In genomic region chr4:75895744-75896314, GRCh38 we compare ENCODE assay signal across 7 cellular contexts. TPM values are rescaled to one million over a fixed set of nuclear protein-coding genes. Genes with fewer than 3 reads are reported as not detected.
DNase-seq lines count a peak whose midpoint lies in the region; ATAC-seq, FAIRE-seq and TF ChIP-seq lines count a peak whose summit lies in the region.

No MANE protein-coding gene starts in this region.

- peak; percentile 78 for FAIRE-seq in H1 (lab: Jason Lieb, UNC)

- H3K56ac ChIP-seq in H1 (replicated peaks; ENCODE audit: insufficient read length, low read depth, low read length): no peak overlapping the region

- TF ChIP-seq RAD21 in H1 (IDR thresholded peaks at IDR 0.05 in 1 of 2, conservative IDR thresholded peaks at IDR 0.05 in 1 of 2; ENCODE audit: low read depth in 2 of 2, low read length in 2 of 2): peak; percentile 69 to 72
- no peak for TF ChIP-seq RAD21 in neural cell (conservative IDR thresholded peaks at IDR 0.05)

- intact Hi-C loops in head of caudate nucleus (cut with DNase I): no loop called here

- H3K4me1 ChIP-seq in GM23338 (ENCODE audit: insufficient read depth) (no peaks in the 10 kb centered on the region), OCI-LY1 (ENCODE audit: insufficient read depth, low read length, severe bottlenecking) (no peaks in the 10 kb centered on the region), H1 (replicated peaks in 1 of 4; ENCODE audit: control insufficient read depth in 3 of 4, insufficient read depth in 4 of 4, low read length in 3 of 4) (no peaks in the 10 kb centered on the region)

- H3K9me2 ChIP-seq in GM23338 (ENCODE audit: insufficient read depth) (peaks cover 4% of the 10 kb centered on the region; the same call in 1 of the 2 replicates), OCI-LY1 (ENCODE audit: low read depth, low read length) (no peaks in the 10 kb centered on the region), neural cell (ENCODE audit: insufficient read depth, low read length) (no peaks in the 10 kb centered on the region)

- no peak overlapping the region for H3K23ac ChIP-seq in H1 (ENCODE audit: insufficient read length)

- no peak overlapping the region for H2BK12ac ChIP-seq in H1 (ENCODE audit: low read depth, low read length)

- no peak overlapping the region for H3K4me3 ChIP-seq in GM23338
- H3K4me3 ChIP-seq in OCI-LY1 (ENCODE audit: low read depth, low read length, poor library complexity, severe bottlenecking): no peak overlapping the region
- no peak overlapping the region for H3K4me3 ChIP-seq in H1 (ENCODE audit: extremely low read depth in 1 of 4, insufficient read depth in 2 of 4, low read depth in 3 of 4, low read length in 4 of 4)
- no peak overlapping the region for H3K4me3 ChIP-seq in neural cell (ENCODE audit: low read length)

- no peak overlapping the region for H2BK15ac ChIP-seq in H1 (ENCODE audit: low read length)

- TF ChIP-seq CTCF in GM23338 (conservative IDR thresholded peaks at IDR 0.05; ENCODE audit: low read depth in 2 of 2) (peak; percentile 79 to 81), OCI-LY1 (IDR thresholded peaks at IDR 0.05; ENCODE audit: low read length) (peak; percentile 69), H1 (IDR thresholded peaks at IDR 0.05; ENCODE audit: control extremely low read depth in 1 of 3, insufficient read depth in 1 of 3, low read depth in 1 of 3, low read length in 3 of 3) (peak; percentile 17 to 71 (median 64); a peak in 3 of 4 replicates), neural cell (IDR thresholded peaks at IDR 0.05; ENCODE audit: poor library complexity, severe bottlenecking) (peak; percentile 26)

- no peak overlapping the region for H2AK5ac ChIP-seq in H1 (ENCODE audit: low read depth, low read length)

- H3K18ac ChIP-seq in H1 (ENCODE audit: extremely low read depth, low read length): peak overlapping the region; percentile 25; the same call in 1 of the 2 replicates

- no peak overlapping the region for H4K8ac ChIP-seq in H1 (ENCODE audit: extremely low read depth, insufficient read depth, low read length)

- H4K91ac ChIP-seq in H1 (replicated peaks; ENCODE audit: insufficient read length, low read length): no peak overlapping the region

- peaks cover 15% of the 10 kb centered on the region for H3K36me3 Mint-ChIP-seq in GM23338 (ENCODE audit: low read depth)

- H3K36me3 ChIP-seq in GM23338 (ENCODE audit: insufficient read depth) (peaks cover 6% of the 10 kb centered on the region), OCI-LY1 (ENCODE audit: insufficient read depth, low read length) (no peaks in the 10 kb centered on the region), H1 (ENCODE audit: control insufficient read depth in 2 of 4, insufficient read depth in 4 of 4, low read length in 3 of 4) (no peaks in the 10 kb centered on the region), neural cell (ENCODE audit: insufficient read depth, low read length) (no peaks in the 10 kb centered on the region)

- H4K5ac ChIP-seq in H1 (ENCODE audit: insufficient read length, low read depth, low read length): no peak overlapping the region

- H3K79me2 ChIP-seq in GM23338 (replicated peaks; ENCODE audit: insufficient read depth) (no peaks in the 10 kb centered on the region), OCI-LY1 (ENCODE audit: insufficient read depth, low read length) (no peaks in the 10 kb centered on the region), H1 (ENCODE audit: control insufficient read depth in 1 of 2, insufficient read depth in 2 of 2, low read length in 2 of 2) (no peaks in the 10 kb centered on the region), neural cell (replicated peaks; ENCODE audit: insufficient read depth, low read length) (no peaks in the 10 kb centered on the region)

- WGBS in H1 (ENCODE audit: extremely low coverage in 1 of 2, insufficient coverage in 1 of 2, insufficient read length in 1 of 2, insufficient replicate concordance in 2 of 2, low coverage in 1 of 2, low lambda C conversion rate in 2 of 2, missing lambda C conversion rate in 1 of 2), 2 experiments: 40% methylated on average over 4 of the region's 4 CpGs; no CpG with 5 or more reads in 1 of the 2 experiments

- peaks cover 22% of the 10 kb centered on the region for H3K9me3 Mint-ChIP-seq in GM23338

- H3K9me3 ChIP-seq in OCI-LY1 (ENCODE audit: low read length) (peaks cover 4% of the 10 kb centered on the region; the same call in 1 of the 2 replicates), H1 (ENCODE audit: insufficient read depth in 2 of 2, low read depth in 1 of 2, low read length in 1 of 2) (no peaks in the 10 kb centered on the region), neural cell (ENCODE audit: low read length) (no peaks in the 10 kb centered on the region)

- peaks cover 2% of the 10 kb centered on the region for H3K27me3 Mint-ChIP-seq in GM23338 (ENCODE audit: insufficient read depth, low read depth, poor library complexity)

- H3K23me2 ChIP-seq in H1 (ENCODE audit: low read depth, low read length): no peaks in the 10 kb centered on the region

- TF ChIP-seq EP300 in H1 (IDR thresholded peaks at IDR 0.05; ENCODE audit: borderline replicate concordance in 1 of 2, low read depth in 2 of 2, low read length in 2 of 2): no peak
- TF ChIP-seq EP300 in neural cell (conservative IDR thresholded peaks at IDR 0.05; ENCODE audit: poor library complexity, severe bottlenecking): no peak

- no peak overlapping the region for H3K9ac ChIP-seq in OCI-LY1 (ENCODE audit: low read length)
- no peak overlapping the region for H3K9ac ChIP-seq in H1 (replicated peaks in 1 of 4; ENCODE audit: extremely low read depth in 1 of 4, low read depth in 3 of 4, low read length in 3 of 4)
- H3K9ac ChIP-seq in neural cell (ENCODE audit: low read length): no peak overlapping the region

- no peaks in the 10 kb centered on the region for H3K79me1 ChIP-seq in H1 (ENCODE audit: low read depth, low read length)

- no peak overlapping the region for H3K27ac Mint-ChIP-seq in GM23338

- H3K4ac ChIP-seq in H1 (replicated peaks; ENCODE audit: insufficient read length, low read depth, low read length): no peak overlapping the region

- no peak overlapping the region for H2BK120ac ChIP-seq in H1 (replicated peaks; ENCODE audit: low read depth, low read length)

- H3K14ac ChIP-seq in H1 (ENCODE audit: insufficient read length): no peak overlapping the region

- no peak overlapping the region for H3K4me3 Mint-ChIP-seq in GM23338

- peak; percentile 94 for ATAC-seq in GM23338

- CTCF ChIA-PET in H1 (lab: Charles Lee; ENCODE audit: partially characterized antibody): interaction anchor here (0.6 to 8.1 kb wide), 40 partner anchors 9 to 473 kb away, joined by 3 to 144 read pairs (median 5); partner anchors contain the start of genes NAAA and PPEF2

- no peak overlapping the region for H3K4me2 ChIP-seq in GM23338
- no peak overlapping the region for H3K4me2 ChIP-seq in OCI-LY1 (ENCODE audit: low read length)
- H3K4me2 ChIP-seq in H1 (ENCODE audit: insufficient read depth in 1 of 2, low read depth in 2 of 2, low read length in 2 of 2): no peak overlapping the region
- H3K4me2 ChIP-seq in neural cell (ENCODE audit: low read length): no peak overlapping the region

- H2AFZ ChIP-seq in GM23338 (peak overlapping the region; percentile 0; the same call in 1 of the 2 replicates), OCI-LY1 (ENCODE audit: low read length) (no peak overlapping the region), H1 (ENCODE audit: low read length) (no peak overlapping the region; the same call in 1 of the 2 replicates), neural cell (ENCODE audit: low read depth, low read length) (no peak overlapping the region)

- H3F3A ChIP-seq in GM23338 (replicated peaks; ENCODE audit: low read depth): no peaks in the 10 kb centered on the region
- H3F3A ChIP-seq in OCI-LY1 (ENCODE audit: insufficient read depth, low read length): no peaks in the 10 kb centered on the region
- H3F3A ChIP-seq in neural cell (ENCODE audit: insufficient read depth, low read length, poor library complexity, severe bottlenecking): no peaks in the 10 kb centered on the region

- H3K27ac ChIP-seq in GM23338 (ENCODE audit: low read depth): no peak overlapping the region
- H3K27ac ChIP-seq in OCI-LY1 (ENCODE audit: low read depth, low read length, poor library complexity, severe bottlenecking): no peak overlapping the region
- H3K27ac ChIP-seq in H1 (ENCODE audit: low read depth, low read length): no peak overlapping the region
- no peak overlapping the region for H3K27ac ChIP-seq in neural cell (ENCODE audit: low read length)

- TF ChIP-seq POLR2A in H1 (IDR thresholded peaks at IDR 0.05; ENCODE audit: control extremely low read depth in 1 of 2, low read depth in 2 of 2, low read length in 2 of 2): no peak

- POLR2A ChIA-PET in H1 (lab: Charles Lee; ENCODE audit: partially characterized antibody): interaction anchor here (0.9 to 1.9 kb wide), 6 partner anchors 13 to 52 kb away, joined by 3 to 9 read pairs (median 4); partner anchors contain the start of gene NAAA

- no peak overlapping the region for H2BK5ac ChIP-seq in H1 (ENCODE audit: low read depth, low read length)

- no peaks in the 10 kb centered on the region for H4K20me1 ChIP-seq in GM23338 (replicated peaks; ENCODE audit: insufficient read depth)
- no peaks in the 10 kb centered on the region for H4K20me1 ChIP-seq in OCI-LY1 (ENCODE audit: insufficient read depth, low read length)
- H4K20me1 ChIP-seq in H1 (replicated peaks in 1 of 2; ENCODE audit: control insufficient read depth in 1 of 2, insufficient read depth in 2 of 2, low read length in 2 of 2): no peaks in the 10 kb centered on the region
- H4K20me1 ChIP-seq in neural cell (ENCODE audit: insufficient read depth): no peaks in the 10 kb centered on the region

- no peaks in the 10 kb centered on the region for H3K4me1 Mint-ChIP-seq in GM23338

- H2BK20ac ChIP-seq in H1 (ENCODE audit: low read length): no peak overlapping the region

- peak; percentile 38 for DNase-seq in EH (ENCODE audit: low read depth)
- DNase-seq in GM23338 (ENCODE audit: low spot score): peak; percentile 74
- DNase-seq in H1 (ENCODE audit: low read depth in 1 of 2, low spot score in 2 of 2): no peak
- DNase-seq in head of caudate nucleus: no peak
- DNase-seq in ecto neural progenitor cell (ENCODE audit: low spot score): no peak

- H3K27me3 ChIP-seq in GM23338 (ENCODE audit: insufficient read depth): no peaks in the 10 kb centered on the region
- no peaks in the 10 kb centered on the region for H3K27me3 ChIP-seq in OCI-LY1 (ENCODE audit: insufficient read depth, low read length)
- H3K27me3 ChIP-seq in H1 (replicated peaks in 1 of 4; ENCODE audit: control insufficient read depth in 3 of 4, extremely low read depth in 1 of 4, insufficient read depth in 3 of 4, low read length in 3 of 4): no peaks in the 10 kb centered on the region
- no peaks in the 10 kb centered on the region for H3K27me3 ChIP-seq in neural cell (ENCODE audit: insufficient read depth, low read depth, low read length)

RNA-seq across cellular contexts. Expression of gene PPEF2, which starts 6.4 kb away (rescaled TPM):
- total RNA-seq in GM23338 (2014; rRNA removed; shearing (Covaris generic)): 0.58 TPM in 1 of 2 replicates, not detected in the other
- polyA plus RNA-seq in GM23338 (2016; fragmentation: Nextera tagmentation; extraction: Ambion mirVana) (not detected in 2 replicates), H1 (2011; rRNA removed) (0.03 TPM in 1 of 2 replicates, not detected in the other), neural cell (0.28 TPM in 1 of 2 replicates, not detected in the other)
- not detected in 2 replicates for total RNA-seq in H1 (2021; fragmentation: NEBNext Ultra II Directional; extraction: Animal tissue kit (Norgen Biotek cat#: 25700))
- polyA plus RNA-seq in H1 (2011; cell fraction: cytosol; rRNA removed): 0.10 TPM
- polyA plus RNA-seq in H1 (2011; cell fraction: nucleus; rRNA removed): 0.13 TPM
- not detected in 4 replicates for polyA plus RNA-seq in H1 (2012, experiment 1 of 2)
- not detected for polyA plus RNA-seq in H1 (2012, experiment 2 of 2)
- polyA plus RNA-seq in H1 (2013, experiment 1 of 2): 0.02 TPM
- 0.02 TPM for polyA plus RNA-seq in H1 (2013, experiment 2 of 2)
- not detected in 2 replicates for polyA minus RNA-seq in H1 (2011; rRNA and poly(A)+ RNA removed)
- not detected for polyA minus RNA-seq in H1 (2011; cell fraction: cytosol; rRNA and poly(A)+ RNA removed)
- polyA minus RNA-seq in H1 (2011; cell fraction: nucleus; rRNA and poly(A)+ RNA removed): not detected
- polyA minus RNA-seq in neural cell: 0.24 TPM in 1 of 2 replicates, not detected in the other

RNA-seq across cellular contexts. Expression of gene NAAA, which starts 45.0 kb away (rescaled TPM):
- total RNA-seq in GM23338 (2014; rRNA removed; shearing (Covaris generic)): 36.6 and 38.1 TPM in 2 replicates
- 10.3 and 13.2 TPM in 2 replicates for polyA plus RNA-seq in GM23338 (2016; fragmentation: Nextera tagmentation; extraction: Ambion mirVana)
- 9.4 and 13.0 TPM in 2 replicates for total RNA-seq in H1 (2021; fragmentation: NEBNext Ultra II Directional; extraction: Animal tissue kit (Norgen Biotek cat#: 25700))
- 12.5 and 15.0 TPM in 2 replicates for polyA plus RNA-seq in H1 (2011; rRNA removed)
- 13.1 TPM for polyA plus RNA-seq in H1 (2011; cell fraction: cytosol; rRNA removed)
- 9.3 TPM for polyA plus RNA-seq in H1 (2011; cell fraction: nucleus; rRNA removed)
- 7.7 to 10.6 TPM (median 9.9 TPM) in 4 replicates for polyA plus RNA-seq in H1 (2012, experiment 1 of 2)
- polyA plus RNA-seq in H1 (2012, experiment 2 of 2): 3.9 TPM
- 12.5 TPM for polyA plus RNA-seq in H1 (2013, experiment 1 of 2)
- 15.8 TPM for polyA plus RNA-seq in H1 (2013, experiment 2 of 2)
- polyA minus RNA-seq in H1 (2011; rRNA and poly(A)+ RNA removed): 13.5 and 14.5 TPM in 2 replicates
- polyA minus RNA-seq in H1 (2011; cell fraction: cytosol; rRNA and poly(A)+ RNA removed): 4.1 TPM
- polyA minus RNA-seq in H1 (2011; cell fraction: nucleus; rRNA and poly(A)+ RNA removed): 13.7 TPM
- polyA plus RNA-seq in neural cell: 7.3 and 11.9 TPM in 2 replicates
- 2.4 and 8.2 TPM in 2 replicates for polyA minus RNA-seq in neural cell

Comparison
In these comparisons a context has a peak if more than half of its experiments do, and no peak if none do; other contexts are left out.
1. DNase-seq: peak in EH (single experiment) and GM23338 (single experiment); none in H1 (0 of 2), head of caudate nucleus (0 of 42) and ecto neural progenitor cell (single experiment).
2. CTCF ChIP-seq: peak in every context shown above with its lines; median percentile 80 in GM23338; 69 in OCI-LY1; 64 in H1; 26 in neural cell.